10 cellular contexts compared by ENCODE assay signal in the genomic region with DNA sequence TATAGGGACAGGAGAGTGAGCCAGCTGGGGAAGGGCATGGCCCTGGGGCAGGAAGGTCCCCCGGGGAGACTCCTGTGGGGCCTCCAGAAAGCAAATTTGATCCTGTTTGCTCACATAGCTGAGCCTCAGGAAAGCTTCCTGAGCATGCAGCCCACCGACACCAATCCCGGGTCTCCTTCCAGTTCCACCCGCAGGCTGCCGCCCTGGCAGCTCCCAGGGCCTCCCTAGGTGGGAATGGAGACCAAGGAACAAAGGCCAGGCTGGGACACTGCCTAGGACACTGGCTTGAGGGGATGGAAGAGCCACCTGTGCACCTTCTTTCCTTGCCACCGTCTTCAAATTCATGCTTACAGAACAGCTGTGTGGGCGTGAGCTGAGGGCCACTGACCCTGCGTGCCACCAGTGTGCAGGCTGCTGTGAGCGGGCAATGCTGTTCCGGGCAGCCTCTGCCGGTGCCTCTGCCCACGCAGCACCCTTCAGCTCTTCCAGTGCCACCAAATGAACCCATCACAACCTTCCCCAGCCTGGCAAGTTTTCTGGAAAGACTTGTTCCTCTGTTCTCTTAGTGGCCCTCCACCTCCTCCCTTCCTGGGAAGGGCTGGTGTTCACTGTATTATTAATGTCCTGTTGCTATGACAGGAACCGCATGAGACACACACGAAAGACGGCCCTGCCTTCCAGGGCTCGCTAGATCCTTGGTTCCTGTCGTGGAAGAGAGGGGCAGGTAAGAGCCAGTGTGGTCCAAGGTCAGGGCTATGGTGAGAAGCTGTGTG. TPM values are rescaled to one million over a fixed set of nuclear protein-coding genes. Genes with fewer than 3 reads are reported as not detected.
DNase-seq lines count a peak whose midpoint lies in the region; ATAC-seq, FAIRE-seq and TF ChIP-seq lines count a peak whose summit lies in the region.
"Had no signal": no experiment of that assay in that cellular context is flagged by ENCODE, and none has a peak within 500 bp of the region (broad histone marks: within the 10 kb centered on the region; RNA-seq: fewer than 3 reads in every experiment).

No MANE protein-coding gene starts in this region.

- no peak for FAIRE-seq in H1 (lab: Jason Lieb, UNC)

- 0 out of 2 replicates have a peak overlapping the region, but pooled peaks have one; percentile 20 for H2BK15ac ChIP-seq in H1 (ENCODE audit: low read length)

- H3K27ac ChIP-seq in H1 (ENCODE audit: low read depth, low read length) = no peak overlapping the region
- peak overlapping the region; percentile 86 for H3K27ac ChIP-seq in prostate gland

- H3K4ac ChIP-seq in H1 (replicated peaks; ENCODE audit: insufficient read length, low read depth, low read length) = no peak overlapping the region

- no peaks in the 10 kb centered on the region for H3K36me3 ChIP-seq in H1 (ENCODE audit: control insufficient read depth in 2 of 4, insufficient read depth in 4 of 4, low read length in 3 of 4)
- no peaks in the 10 kb centered on the region for H3K36me3 ChIP-seq in prostate gland

- H3K56ac ChIP-seq in H1 (replicated peaks; ENCODE audit: insufficient read length, low read depth, low read length) = no peak overlapping the region

- no peak overlapping the region for H4K5ac ChIP-seq in H1 (ENCODE audit: insufficient read length, low read depth, low read length)

- H4K8ac ChIP-seq in H1 (ENCODE audit: extremely low read depth, insufficient read depth, low read length) = no peak overlapping the region; the same call in 1 of the 2 replicates

- H3K9me3 ChIP-seq in H1 (ENCODE audit: insufficient read depth in 2 of 2, low read depth in 1 of 2, low read length in 1 of 2) (no peaks in the 10 kb centered on the region), prostate gland (no peaks in the 10 kb centered on the region)

- intact Hi-C loops in prostate gland (cut with DNase I) = no loop called here

- peak; percentile 36 for ATAC-seq in GM18907 (IDR thresholded peaks at IDR 0.05; ENCODE audit: unreplicated experiment)
- peak; percentile 49 for ATAC-seq in HG02885 (IDR thresholded peaks at IDR 0.05; ENCODE audit: poor library complexity, unreplicated experiment)
- ATAC-seq in GM18909 (IDR thresholded peaks at IDR 0.05; ENCODE audit: poor library complexity, unreplicated experiment) = no peak

- POLR2A ChIA-PET in H1 (lab: Charles Lee; ENCODE audit: partially characterized antibody) = interaction anchor here (0.6 to 1.9 kb wide), 6 partner anchors 8 to 91 kb away, joined by 3 to 17 read pairs (median 3); no protein-coding TSS in a partner anchor

- TF ChIP-seq CTCF in H1 (IDR thresholded peaks at IDR 0.05; ENCODE audit: control extremely low read depth in 1 of 3, insufficient read depth in 1 of 3, low read depth in 1 of 3, low read length in 3 of 3) (no peak), prostate gland (IDR thresholded peaks at IDR 0.05) (no peak)

- CTCF ChIA-PET in H1 (lab: Charles Lee; ENCODE audit: partially characterized antibody) = interaction anchor here (0.7 to 3.0 kb wide), 8 partner anchors 8 to 68 kb away, joined by 3 to 10 read pairs (median 6); no protein-coding TSS in a partner anchor

- no peak for TF ChIP-seq EP300 in H1 (IDR thresholded peaks at IDR 0.05; ENCODE audit: borderline replicate concordance in 1 of 2, low read depth in 2 of 2, low read length in 2 of 2)

- no peak for TF ChIP-seq RAD21 in H1 (IDR thresholded peaks at IDR 0.05 in 1 of 2, conservative IDR thresholded peaks at IDR 0.05 in 1 of 2; ENCODE audit: low read depth in 2 of 2, low read length in 2 of 2)

- 86% methylated on average over 17 of the region's 17 CpGs; no CpG with 5 or more reads in 1 of the 2 experiments for WGBS in H1 (ENCODE audit: extremely low coverage in 1 of 2, insufficient coverage in 1 of 2, insufficient read length in 1 of 2, insufficient replicate concordance in 2 of 2, low coverage in 1 of 2, low lambda C conversion rate in 2 of 2, missing lambda C conversion rate in 1 of 2), 2 experiments
- 33% methylated on average over 17 of the region's 17 CpGs for WGBS in prostate gland

- H3K18ac ChIP-seq in H1 (ENCODE audit: extremely low read depth, low read length) = no peak overlapping the region

- H3K9ac ChIP-seq in H1 (replicated peaks in 1 of 4; ENCODE audit: extremely low read depth in 1 of 4, low read depth in 3 of 4, low read length in 3 of 4) = no peak overlapping the region

- H4K91ac ChIP-seq in H1 (replicated peaks; ENCODE audit: insufficient read length, low read length) = no peak overlapping the region

- no peaks in the 10 kb centered on the region for H4K20me1 ChIP-seq in H1 (replicated peaks in 1 of 2; ENCODE audit: control insufficient read depth in 1 of 2, insufficient read depth in 2 of 2, low read length in 2 of 2)

- H2AFZ ChIP-seq in H1 (ENCODE audit: low read length) = no peak overlapping the region

- no peak overlapping the region for H3K23ac ChIP-seq in H1 (ENCODE audit: insufficient read length)

- H3K79me2 ChIP-seq in H1 (ENCODE audit: control insufficient read depth in 1 of 2, insufficient read depth in 2 of 2, low read length in 2 of 2) = no peaks in the 10 kb centered on the region

- H3K4me2 ChIP-seq in H1 (ENCODE audit: insufficient read depth in 1 of 2, low read depth in 2 of 2, low read length in 2 of 2) = no peak overlapping the region

- 0 out of 2 replicates have a peak overlapping the region, but pooled peaks have one; percentile 55 for H2BK20ac ChIP-seq in H1 (ENCODE audit: low read length)

- no peak overlapping the region for H2AK5ac ChIP-seq in H1 (ENCODE audit: low read depth, low read length)

- H3K4me1 ChIP-seq in H1 (replicated peaks in 1 of 4; ENCODE audit: control insufficient read depth in 3 of 4, insufficient read depth in 4 of 4, low read length in 3 of 4) = peaks cover 3 to 14% (median 9%) of the 10 kb centered on the region in 4 experiments
- H3K4me1 ChIP-seq in prostate gland (replicated peaks) = peaks cover 17% of the 10 kb centered on the region

- no peaks in the 10 kb centered on the region for H3K79me1 ChIP-seq in H1 (ENCODE audit: low read depth, low read length)

- no peak overlapping the region for H2BK120ac ChIP-seq in H1 (replicated peaks; ENCODE audit: low read depth, low read length)

- H3K23me2 ChIP-seq in H1 (ENCODE audit: low read depth, low read length) = no peaks in the 10 kb centered on the region

- TF ChIP-seq POLR2A in H1 (IDR thresholded peaks at IDR 0.05; ENCODE audit: control extremely low read depth in 1 of 2, low read depth in 2 of 2, low read length in 2 of 2) = no peak
- TF ChIP-seq POLR2A in prostate gland (IDR thresholded peaks at IDR 0.05) = peak; percentile 36

- H3K27me3 ChIP-seq in H1 (replicated peaks in 1 of 4; ENCODE audit: control insufficient read depth in 3 of 4, extremely low read depth in 1 of 4, insufficient read depth in 3 of 4, low read length in 3 of 4) (no peaks in the 10 kb centered on the region; a peak in 1 of 7 replicates), prostate gland (replicated peaks; ENCODE audit: insufficient read depth) (no peaks in the 10 kb centered on the region)

- DNase-seq in H1 (ENCODE audit: low read depth in 1 of 2, low spot score in 2 of 2) (no peak), prostate gland (ENCODE audit: low spot score) (peak; percentile 88), globus pallidus (ENCODE audit: low spot score) (no peak), NCI-H1436 (lab: John Stamatoyannopoulos, UW) (no peak)
- DNase-seq in activated CD4-positive, alpha-beta T cell treated with anti-CD3 and anti-CD28 coated beads for 48 hours = no peak
- DNase-seq: activated gamma-delta T cell, SW 1271 had no signal

- H2BK12ac ChIP-seq in H1 (ENCODE audit: low read depth, low read length) = 0 out of 2 replicates have a peak overlapping the region, but pooled peaks have one; percentile 3

- no peak overlapping the region for H3K4me3 ChIP-seq in H1 (ENCODE audit: extremely low read depth in 1 of 4, insufficient read depth in 2 of 4, low read depth in 3 of 4, low read length in 4 of 4)
- peak overlapping the region in 1 of 2 donors; percentile 4 for H3K4me3 ChIP-seq in prostate gland

- H3K14ac ChIP-seq in H1 (ENCODE audit: insufficient read length) = no peak overlapping the region

- peak overlapping the region; percentile 40; the same call in 1 of the 2 replicates for H2BK5ac ChIP-seq in H1 (ENCODE audit: low read depth, low read length)

TF ChIP-seq in H1, 55 proteins besides CTCF, POLR2A, EP300 and RAD21 (continues in another document):
- TF ChIP-seq SIX5 (IDR thresholded peaks at IDR 0.05; ENCODE audit: low read depth, low read length) (no peak), SAP30 (IDR thresholded peaks at IDR 0.05; ENCODE audit: insufficient read depth, insufficient replicate concordance, low read length) (no peak), EZH2 (IDR thresholded peaks at IDR 0.05; ENCODE audit: low read depth, low read length, severe bottlenecking) (no peak)

RNA-seq across cellular contexts. Expression of a gene that starts 53.6 kb away (rescaled TPM):
- 28.2 and 29.4 TPM in 2 replicates for total RNA-seq in H1 (2021; fragmentation: NEBNext Ultra II Directional; extraction: Animal tissue kit (Norgen Biotek cat#: 25700))
- polyA plus RNA-seq in H1 (2011; rRNA removed) = 4.1 and 8.4 TPM in 2 replicates
- polyA plus RNA-seq in H1 (2011; cell fraction: cytosol; rRNA removed) = 13.3 TPM
- polyA plus RNA-seq in H1 (2011; cell fraction: nucleus; rRNA removed) = 3.3 TPM
- 13.0 to 20.7 TPM (median 14.7 TPM) in 4 replicates for polyA plus RNA-seq in H1 (2012, experiment 1 of 2)
- polyA plus RNA-seq in H1 (2012, experiment 2 of 2) = 8.4 TPM
- polyA plus RNA-seq in H1 (2013, experiment 1 of 2) = 14.7 TPM
- polyA plus RNA-seq in H1 (2013, experiment 2 of 2) = 14.5 TPM
- 14.5 and 17.4 TPM in 2 replicates for polyA minus RNA-seq in H1 (2011; rRNA and poly(A)+ RNA removed)
- 22.2 TPM for polyA minus RNA-seq in H1 (2011; cell fraction: cytosol; rRNA and poly(A)+ RNA removed)
- polyA minus RNA-seq in H1 (2011; cell fraction: nucleus; rRNA and poly(A)+ RNA removed) = 9.6 TPM
- total RNA-seq in prostate gland = 10 to 100 TPM; 42.0 to 46.7 TPM
